In genomic region chr2:226738191-226738820, GRCh38 we compare ENCODE assay signal across 1 cellular context.
TF ChIP-seq lines count a peak whose summit lies in the region.

No MANE protein-coding gene starts in this region.

TF ChIP-seq in HepG2, 621 proteins besides CTCF, POLR2A, EP300 and RAD21 (continued from another document):
- TF ChIP-seq ATF2 (CRISPR knock-in tag; IDR thresholded peaks at IDR 0.05) (no peak), HMG20A (CRISPR knock-in tag; IDR thresholded peaks at IDR 0.05; ENCODE audit: borderline replicate concordance) (no peak), ZNF770 (CRISPR knock-in tag; IDR thresholded peaks at IDR 0.05) (no peak), CEBPG (CRISPR knock-in tag; IDR thresholded peaks at IDR 0.05) (peak; percentile 83), SIN3A (IDR thresholded peaks at IDR 0.05; ENCODE audit: borderline replicate concordance, low read depth, low read length) (no peak), ZNF710 (CRISPR knock-in tag; IDR thresholded peaks at IDR 0.05; ENCODE audit: borderline replicate concordance) (0 out of 2 replicates have a peak, but pooled peaks have one; percentile 2), ZNF703 (CRISPR knock-in tag; IDR thresholded peaks at IDR 0.05; ENCODE audit: borderline replicate concordance) (no peak), CAMTA2 (CRISPR knock-in tag; IDR thresholded peaks at IDR 0.05; ENCODE audit: borderline replicate concordance) (no peak), ZSCAN29 (CRISPR knock-in tag; conservative IDR thresholded peaks at IDR 0.05) (no peak), ZNF329 (CRISPR knock-in tag; IDR thresholded peaks at IDR 0.05; ENCODE audit: low read depth) (no peak), FIP1L1 (IDR thresholded peaks at IDR 0.05; ENCODE audit: borderline replicate concordance, insufficient read depth, low read depth, low read length) (no peak), CEBPB (IDR thresholded peaks at IDR 0.05; ENCODE audit: borderline replicate concordance, low read depth, low read length) (peak; percentile 94), PBX2 (CRISPR knock-in tag; IDR thresholded peaks at IDR 0.05) (no peak), HOXD1 (CRISPR knock-in tag; IDR thresholded peaks at IDR 0.05) (no peak), ZBED4 (CRISPR knock-in tag; IDR thresholded peaks at IDR 0.05; ENCODE audit: borderline replicate concordance) (no peak), TGIF2 (CRISPR knock-in tag; IDR thresholded peaks at IDR 0.05) (no peak; the same call in 1 of the 2 replicates), PAWR (CRISPR knock-in tag; IDR thresholded peaks at IDR 0.05; ENCODE audit: borderline replicate concordance) (no peak), ZBTB26 (CRISPR knock-in tag; IDR thresholded peaks at IDR 0.05; ENCODE audit: borderline replicate concordance) (0 out of 2 replicates have a peak, but pooled peaks have one; percentile 87), MZF1 (CRISPR knock-in tag; IDR thresholded peaks at IDR 0.05; ENCODE audit: borderline replicate concordance) (no peak), CENPX (CRISPR knock-in tag; IDR thresholded peaks at IDR 0.05) (no peak), TMF1 (CRISPR knock-in tag; IDR thresholded peaks at IDR 0.05; ENCODE audit: low read depth) (no peak), SSRP1 (CRISPR knock-in tag; IDR thresholded peaks at IDR 0.05) (no peak), JUNB (CRISPR knock-in tag; IDR thresholded peaks at IDR 0.05; ENCODE audit: borderline replicate concordance) (no peak), TCF7 (IDR thresholded peaks at IDR 0.05; ENCODE audit: low read depth) (peak; percentile 14; the same call in 1 of the 2 replicates), FOXA1 (IDR thresholded peaks at IDR 0.05) (no peak), FOXA1 (CRISPR knock-in tag; IDR thresholded peaks at IDR 0.05) (no peak), ZNF335 (CRISPR knock-in tag; IDR thresholded peaks at IDR 0.05) (no peak), E2F2 (CRISPR knock-in tag; IDR thresholded peaks at IDR 0.05; ENCODE audit: borderline replicate concordance) (no peak), ZNF367 (CRISPR knock-in tag; IDR thresholded peaks at IDR 0.05; ENCODE audit: borderline replicate concordance) (no peak), MXD3 (CRISPR knock-in tag; IDR thresholded peaks at IDR 0.05) (no peak), RFX5 (IDR thresholded peaks at IDR 0.05; ENCODE audit: low read depth, low read length) (no peak), POGK (CRISPR knock-in tag; conservative IDR thresholded peaks at IDR 0.05) (0 out of 2 replicates have a peak, but pooled peaks have one; percentile 11), SMAD1 (CRISPR knock-in tag; IDR thresholded peaks at IDR 0.05; ENCODE audit: borderline replicate concordance, low read depth) (no peak), NFRKB (IDR thresholded peaks at IDR 0.05) (no peak), STAT6 (CRISPR knock-in tag; IDR thresholded peaks at IDR 0.05; ENCODE audit: borderline replicate concordance) (0 out of 2 replicates have a peak, but pooled peaks have one; percentile 33), ZNF878 (CRISPR knock-in tag; IDR thresholded peaks at IDR 0.05) (no peak), NR2F6 (IDR thresholded peaks at IDR 0.05) (no peak), NR2F6 (CRISPR knock-in tag; IDR thresholded peaks at IDR 0.05) (no peak), POGZ (CRISPR knock-in tag; IDR thresholded peaks at IDR 0.05) (0 out of 2 replicates have a peak, but pooled peaks have one; percentile 12), GTF3A (CRISPR knock-in tag; conservative IDR thresholded peaks at IDR 0.05) (no peak), SALL2 (CRISPR knock-in tag; IDR thresholded peaks at IDR 0.05) (no peak)
